8 cellular contexts compared by ENCODE assay signal in genomic region chr2:62705859-62706720, GRCh38. TPM values are rescaled to one million over a fixed set of nuclear protein-coding genes. Genes with fewer than 3 reads are reported as not detected.
DNase-seq lines count a peak whose midpoint lies in the region; ATAC-seq, FAIRE-seq and TF ChIP-seq lines count a peak whose summit lies in the region.

No MANE protein-coding gene starts in this region.

- peak overlapping the region; percentile 50; the same call in 1 of the 2 replicates for H2BK5ac ChIP-seq in H1 (ENCODE audit: low read depth, low read length)

- H3K79me2 ChIP-seq in H1 (ENCODE audit: control insufficient read depth in 1 of 2, insufficient read depth in 2 of 2, low read length in 2 of 2) = peaks cover 13 to 48% of the 10 kb centered on the region in 2 experiments

- no peak overlapping the region for H2AK5ac ChIP-seq in H1 (ENCODE audit: low read depth, low read length)

- H4K91ac ChIP-seq in H1 (replicated peaks; ENCODE audit: insufficient read length, low read length) = no peak overlapping the region

- peaks cover 9% of the 10 kb centered on the region for H3K36me3 Mint-ChIP-seq in activated CD4-positive, alpha-beta T cell treated with anti-CD3 and anti-CD28 coated beads, Interleukin-2, amount 10 ng/mL, durations not matched to agents 7 days and 5 days (ENCODE audit: low read depth)
- peaks cover 11% of the 10 kb centered on the region for H3K36me3 Mint-ChIP-seq in stimulated activated memory B cell treated with anti-CD40 and anti-IgM and Interleukin-4, amounts not matched to agents 10 μg/mL and 1 μg/mL and 100 μg/mL, for 72 hours

- no peak for TF ChIP-seq EP300 in H1 (IDR thresholded peaks at IDR 0.05; ENCODE audit: borderline replicate concordance in 1 of 2, low read depth in 2 of 2, low read length in 2 of 2)

- no peaks in the 10 kb centered on the region; the same call in 1 of the 2 replicates for H3K79me1 ChIP-seq in H1 (ENCODE audit: low read depth, low read length)

- H3K27me3 Mint-ChIP-seq in activated CD4-positive, alpha-beta T cell treated with anti-CD3 and anti-CD28 coated beads, Interleukin-2, amount 10 ng/mL, durations not matched to agents 7 days and 5 days = peaks cover 2% of the 10 kb centered on the region
- no peaks in the 10 kb centered on the region for H3K27me3 Mint-ChIP-seq in stimulated activated memory B cell treated with anti-CD40 and anti-IgM and Interleukin-4, amounts not matched to agents 10 μg/mL and 1 μg/mL and 100 μg/mL, for 72 hours

- no peak overlapping the region for H2BK15ac ChIP-seq in H1 (ENCODE audit: low read length)

- peaks cover 34% of the 10 kb centered on the region for H3K4me1 Mint-ChIP-seq in activated CD4-positive, alpha-beta T cell treated with anti-CD3 and anti-CD28 coated beads, Interleukin-2, amount 10 ng/mL, durations not matched to agents 7 days and 5 days
- peaks cover 31% of the 10 kb centered on the region for H3K4me1 Mint-ChIP-seq in stimulated activated memory B cell treated with anti-CD40 and anti-IgM and Interleukin-4, amounts not matched to agents 10 μg/mL and 1 μg/mL and 100 μg/mL, for 72 hours

- peaks cover 0 to 22% (median 2%) of the 10 kb centered on the region in 4 experiments; a peak in 3 of 8 replicates for H3K36me3 ChIP-seq in H1 (ENCODE audit: control insufficient read depth in 2 of 4, insufficient read depth in 4 of 4, low read length in 3 of 4)
- H3K36me3 ChIP-seq in lung (ENCODE audit: control insufficient read depth in 2 of 2, insufficient read depth in 2 of 2, low read length in 2 of 2) = peaks cover 0 to 2% of the 10 kb centered on the region in 2 donors

- no peak for FAIRE-seq in H1 (lab: Jason Lieb, UNC)

- ATAC-seq in lung (ENCODE audit: insufficient read depth, low FRiP score) = peak; percentile 10
- peak; percentile 0 for ATAC-seq in stimulated activated memory B cell treated with anti-CD40 and anti-IgM and Interleukin-4, amounts not matched to agents 10 μg/mL and 1 μg/mL and 100 μg/mL, for 72 hours
- ATAC-seq in HG03108 (IDR thresholded peaks at IDR 0.05; ENCODE audit: unreplicated experiment) = no peak

- H4K20me1 ChIP-seq in H1 (replicated peaks in 1 of 2; ENCODE audit: control insufficient read depth in 1 of 2, insufficient read depth in 2 of 2, low read length in 2 of 2) = no peaks in the 10 kb centered on the region

- no peak overlapping the region for H3K4ac ChIP-seq in H1 (replicated peaks; ENCODE audit: insufficient read length, low read depth, low read length)

- peak overlapping the region; percentile 47; the same call in 1 of the 2 replicates for H2AFZ ChIP-seq in H1 (ENCODE audit: low read length)

- POLR2A ChIA-PET in activated CD4-positive, alpha-beta T cell treated with anti-CD3 and anti-CD28 coated beads, Interleukin-2, amount 10 ng/mL, durations not matched to agents 7 days and 5 days (lab: Charles Lee) = no interaction called here
- POLR2A ChIA-PET in H1 (lab: Charles Lee; ENCODE audit: partially characterized antibody) = interaction anchor here (0.7 to 2.6 kb wide), 3 partner anchors 34 to 333 kb away, joined by 3 to 7 read pairs (median 3); partner anchors contain the start of gene TMEM17

- no peak overlapping the region for H3K14ac ChIP-seq in H1 (ENCODE audit: insufficient read length)

- H3K27ac ChIP-seq in H1 (ENCODE audit: low read depth, low read length) (no peak overlapping the region), lung (ENCODE audit: low read depth in 1 of 2, low read length in 1 of 2) (peak overlapping the region; percentile 85 to 87)

- H3K4me1 ChIP-seq in H1 (replicated peaks in 1 of 4; ENCODE audit: control insufficient read depth in 3 of 4, insufficient read depth in 4 of 4, low read length in 3 of 4) = peaks cover 4 to 12% (median 7%) of the 10 kb centered on the region in 4 experiments; a peak in 6 of 7 replicates
- peaks cover 4 to 16% of the 10 kb centered on the region in 2 donors for H3K4me1 ChIP-seq in lung (ENCODE audit: control insufficient read depth in 2 of 2, insufficient read depth in 2 of 2, low read length in 2 of 2)

- H3K56ac ChIP-seq in H1 (replicated peaks; ENCODE audit: insufficient read length, low read depth, low read length) = peak overlapping the region; percentile 27

- no peak overlapping the region for H2BK20ac ChIP-seq in H1 (ENCODE audit: low read length)

- no peaks in the 10 kb centered on the region for H3K27me3 ChIP-seq in H1 (replicated peaks in 1 of 4; ENCODE audit: control insufficient read depth in 3 of 4, extremely low read depth in 1 of 4, insufficient read depth in 3 of 4, low read length in 3 of 4)
- no peaks in the 10 kb centered on the region for H3K27me3 ChIP-seq in lung (ENCODE audit: control insufficient read depth, insufficient read depth)

- H4K5ac ChIP-seq in H1 (ENCODE audit: insufficient read length, low read depth, low read length) = peak overlapping the region; percentile 67

- DNase-seq in ELR (ENCODE audit: low read depth) = peak; percentile 71
- peak; percentile 31 for DNase-seq in H4 (ENCODE audit: low spot score)
- peak; percentile 40 for DNase-seq in NCI-H1105 (lab: John Stamatoyannopoulos, UW)
- peak; percentile 36 for DNase-seq in activated CD4-positive, alpha-beta T cell treated with anti-CD3 and anti-CD28 coated beads, Interleukin-2, amount 10 ng/mL, durations not matched to agents 7 days and 5 days
- peak in 1 of 2 experiments; percentile 77 for DNase-seq in H1 (ENCODE audit: low read depth in 1 of 2, low spot score in 2 of 2)
- peak; percentile 62 for DNase-seq in lung (ENCODE audit: low spot score)

- CTCF ChIA-PET in activated CD4-positive, alpha-beta T cell treated with anti-CD3 and anti-CD28 coated beads, Interleukin-2, amount 10 ng/mL, durations not matched to agents 7 days and 5 days (lab: Charles Lee) = no interaction called here
- CTCF ChIA-PET in H1 (lab: Charles Lee; ENCODE audit: partially characterized antibody) = interaction anchor here (1.8 kb wide), 1 partner anchor 249 kb away, joined by 10 read pairs; no protein-coding TSS in a partner anchor

- peak overlapping the region; percentile 71; the same call in 1 of the 2 replicates for H3K18ac ChIP-seq in H1 (ENCODE audit: extremely low read depth, low read length)

- no peak overlapping the region for H2BK120ac ChIP-seq in H1 (replicated peaks; ENCODE audit: low read depth, low read length)

- peaks cover 12% of the 10 kb centered on the region for H3K23me2 ChIP-seq in H1 (ENCODE audit: low read depth, low read length)

- H4K8ac ChIP-seq in H1 (ENCODE audit: extremely low read depth, insufficient read depth, low read length) = peak overlapping the region; percentile 95

- H3K9me3 ChIP-seq in H1 (ENCODE audit: insufficient read depth in 2 of 2, low read depth in 1 of 2, low read length in 1 of 2) = no peaks in the 10 kb centered on the region
- H3K9me3 ChIP-seq in lung (ENCODE audit: control insufficient read depth in 2 of 2, insufficient read depth in 1 of 2, low read length in 1 of 2) = no peaks in the 10 kb centered on the region

- WGBS in H1 (ENCODE audit: extremely low coverage in 1 of 2, insufficient coverage in 1 of 2, insufficient read length in 1 of 2, insufficient replicate concordance in 2 of 2, low coverage in 1 of 2, low lambda C conversion rate in 2 of 2, missing lambda C conversion rate in 1 of 2), 2 experiments = 2% methylated on average over 27 of the region's 57 CpGs; no CpG with 5 or more reads in 1 of the 2 experiments
- 2% methylated on average over 46 to 57 of the region's 57 CpGs for WGBS in lung, 2 donors

- TF ChIP-seq RAD21 in H1 (IDR thresholded peaks at IDR 0.05 in 1 of 2, conservative IDR thresholded peaks at IDR 0.05 in 1 of 2; ENCODE audit: low read depth in 2 of 2, low read length in 2 of 2) = peak in 1 of 2 experiments; percentile 29; a peak in 3 of 4 replicates

- peak overlapping the region; percentile 26 to 72 (median 40) for H3K9ac ChIP-seq in H1 (replicated peaks in 1 of 4; ENCODE audit: extremely low read depth in 1 of 4, low read depth in 3 of 4, low read length in 3 of 4)

- peak overlapping the region; percentile 86 for H3K27ac Mint-ChIP-seq in activated CD4-positive, alpha-beta T cell treated with anti-CD3 and anti-CD28 coated beads, Interleukin-2, amount 10 ng/mL, durations not matched to agents 7 days and 5 days
- peak overlapping the region; percentile 78 for H3K27ac Mint-ChIP-seq in stimulated activated memory B cell treated with anti-CD40 and anti-IgM and Interleukin-4, amounts not matched to agents 10 μg/mL and 1 μg/mL and 100 μg/mL, for 72 hours

- H3K4me2 ChIP-seq in H1 (ENCODE audit: insufficient read depth in 1 of 2, low read depth in 2 of 2, low read length in 2 of 2) = peak overlapping the region; percentile 69 to 87

- H2BK12ac ChIP-seq in H1 (ENCODE audit: low read depth, low read length) = no peak overlapping the region

- H3K4me3 Mint-ChIP-seq in activated CD4-positive, alpha-beta T cell treated with anti-CD3 and anti-CD28 coated beads, Interleukin-2, amount 10 ng/mL, durations not matched to agents 7 days and 5 days = peak overlapping the region; percentile 79
- peak overlapping the region; percentile 89 for H3K4me3 Mint-ChIP-seq in stimulated activated memory B cell treated with anti-CD40 and anti-IgM and Interleukin-4, amounts not matched to agents 10 μg/mL and 1 μg/mL and 100 μg/mL, for 72 hours

- peak in 1 of 2 experiments; percentile 33; a peak in 1 of 3 replicates for TF ChIP-seq POLR2A in H1 (IDR thresholded peaks at IDR 0.05; ENCODE audit: control extremely low read depth in 1 of 2, low read depth in 2 of 2, low read length in 2 of 2)

- peak; percentile 26 to 53 (median 38) for TF ChIP-seq CTCF in H1 (IDR thresholded peaks at IDR 0.05; ENCODE audit: control extremely low read depth in 1 of 3, insufficient read depth in 1 of 3, low read depth in 1 of 3, low read length in 3 of 3)
- no peak for TF ChIP-seq CTCF in lung (IDR thresholded peaks at IDR 0.05; ENCODE audit: control extremely low read depth, extremely low read depth)

- H3K23ac ChIP-seq in H1 (ENCODE audit: insufficient read length) = no peak overlapping the region

- H3K9me3 Mint-ChIP-seq in activated CD4-positive, alpha-beta T cell treated with anti-CD3 and anti-CD28 coated beads, Interleukin-2, amount 10 ng/mL, durations not matched to agents 7 days and 5 days = peaks cover 9% of the 10 kb centered on the region
- peaks cover 3% of the 10 kb centered on the region for H3K9me3 Mint-ChIP-seq in stimulated activated memory B cell treated with anti-CD40 and anti-IgM and Interleukin-4, amounts not matched to agents 10 μg/mL and 1 μg/mL and 100 μg/mL, for 72 hours

- peak overlapping the region; percentile 72 to 91 (median 80) for H3K4me3 ChIP-seq in H1 (ENCODE audit: extremely low read depth in 1 of 4, insufficient read depth in 2 of 4, low read depth in 3 of 4, low read length in 4 of 4)
- peak overlapping the region; percentile 81 for H3K4me3 ChIP-seq in lung

RNA-seq across cellular contexts. Expression of gene EHBP1, which starts 0.6 kb away (rescaled TPM):
- total RNA-seq in H4 (2014; rRNA removed; shearing (Covaris generic)) = 10.9 and 13.9 TPM in 2 replicates
- total RNA-seq in activated CD4-positive, alpha-beta T cell treated with anti-CD3 and anti-CD28 coated beads, Interleukin-2, amount 10 ng/mL, durations not matched to agents 7 days and 5 days = 10 to 100 TPM; 22.2 to 24.7 TPM
- 59.6 and 64.1 TPM in 2 replicates for total RNA-seq in H1 (2021; fragmentation: NEBNext Ultra II Directional; extraction: Animal tissue kit (Norgen Biotek cat#: 25700))
- polyA plus RNA-seq in H1 (2011; rRNA removed) = 8.1 and 12.0 TPM in 2 replicates
- polyA plus RNA-seq in H1 (2011; cell fraction: cytosol; rRNA removed) = 21.4 TPM
- 13.8 TPM for polyA plus RNA-seq in H1 (2011; cell fraction: nucleus; rRNA removed)
- polyA plus RNA-seq in H1 (2012, experiment 1 of 2) = 30.3 to 55.8 TPM (median 42.8 TPM) in 4 replicates
- polyA plus RNA-seq in H1 (2012, experiment 2 of 2) = 1.7 TPM
- 29.8 TPM for polyA plus RNA-seq in H1 (2013, experiment 1 of 2)
- polyA plus RNA-seq in H1 (2013, experiment 2 of 2) = 32.9 TPM
- polyA minus RNA-seq in H1 (2011; rRNA and poly(A)+ RNA removed) = 56.5 and 72.8 TPM in 2 replicates
- 34.4 TPM for polyA minus RNA-seq in H1 (2011; cell fraction: cytosol; rRNA and poly(A)+ RNA removed)
- 123 TPM for polyA minus RNA-seq in H1 (2011; cell fraction: nucleus; rRNA and poly(A)+ RNA removed)
- total RNA-seq in lung = 10 to 100 TPM; 33.7 to 83.2 TPM
- polyA plus RNA-seq in lung = 10 to 100 TPM in 1 of 2 donors, 1 to 10 TPM in 1; 7.9 to 11.7 TPM
